In genomic region chr10:17239276-17239660, GRCh38 we compare ENCODE assay signal across 1 cellular context.
TF ChIP-seq lines count a peak whose summit lies in the region.

No MANE protein-coding gene starts in this region.

TF ChIP-seq in endothelial cell of umbilical vein, 7 proteins besides CTCF, POLR2A, EP300 and RAD21:
- no peak for TF ChIP-seq FOS (IDR thresholded peaks at IDR 0.05; ENCODE audit: borderline replicate concordance, insufficient read depth, low read length)
- TF ChIP-seq EZH2 (IDR thresholded peaks at IDR 0.05; ENCODE audit: borderline replicate concordance, low read depth, low read length, severe bottlenecking) = no peak
- no peak for TF ChIP-seq GATA2 (IDR thresholded peaks at IDR 0.05; ENCODE audit: insufficient read depth, insufficient read length, low read depth, low read length)
- no peak for TF ChIP-seq POLR2AphosphoS5 (IDR thresholded peaks at IDR 0.05; ENCODE audit: insufficient read depth, low read depth, low read length)
- no peak for TF ChIP-seq MYC (IDR thresholded peaks at IDR 0.05; ENCODE audit: low read depth, low read length)
- no peak for TF ChIP-seq MAX (IDR thresholded peaks at IDR 0.05; ENCODE audit: insufficient read depth, insufficient read length)
- TF ChIP-seq JUN (IDR thresholded peaks at IDR 0.05; ENCODE audit: borderline replicate concordance, insufficient read depth, insufficient read length, low read depth) = no peak
